Comparison of ENCODE assay signal across 29 cellular contexts in genomic region chr19:35792888-35793287, GRCh38.
"Had no signal": no experiment of that assay in that cellular context is flagged by ENCODE, and none has a peak within 500 bp of the region (broad histone marks: within the 10 kb centered on the region; RNA-seq: fewer than 3 reads in every experiment).

No MANE protein-coding gene starts in this region.

- H3K4me3 ChIP-seq: coronary artery, esophagus muscularis mucosa, gastrocnemius medialis, heart right ventricle had no signal

- H3K36me3 Mint-ChIP-seq: activated CD4-positive, alpha-beta memory T cell treated with anti-CD3 and anti-CD28 coated beads for 36 hours; activated CD8-positive, alpha-beta memory T cell treated with anti-CD3 and anti-CD28 coated beads, Interleukin-2, amount 10 ng/mL, durations not matched to agents 7 days and 5 days had no signal

- H3K9me3 ChIP-seq: esophagus muscularis mucosa, gastrocnemius medialis, heart right ventricle had no signal

- ATAC-seq: activated CD4-positive, alpha-beta T cell treated with anti-CD3 and anti-CD28 coated beads for 36 hours; activated CD8-positive, alpha-beta memory T cell treated with anti-CD3 and anti-CD28 coated beads, Interleukin-2, amount 10 ng/mL, durations not matched to agents 7 days and 5 days; activated CD8-positive, alpha-beta T cell treated with anti-CD3 and anti-CD28 coated beads, Interleukin-2, amount 10 ng/mL, durations not matched to agents 7 days and 5 days; effector memory CD8-positive, alpha-beta T cell; foreskin keratinocyte; gastrocnemius medialis; heart right ventricle had no signal

- DNase-seq: activated CD4-positive, alpha-beta memory T cell treated with anti-CD3 and anti-CD28 coated beads for 36 hours; activated CD4-positive, alpha-beta T cell treated with anti-CD3 and anti-CD28 coated beads for 36 hours; activated CD4-positive, alpha-beta T cell treated with anti-CD3 and anti-CD28 coated beads, Interleukin-2, amount 10 ng/mL, durations not matched to agents 24 days and 14 days; activated CD4-positive, CD25-positive, alpha-beta regulatory T cell; activated CD4-positive, CD25-positive, alpha-beta regulatory T cell treated with anti-CD3 and anti-CD28 coated beads, Interleukin-2, amount 50 U/mL, for 72 hours; activated CD8-positive, alpha-beta memory T cell treated with anti-CD3 and anti-CD28 coated beads, Interleukin-2, amount 10 ng/mL, durations not matched to agents 7 days and 5 days; activated CD8-positive, alpha-beta memory T cell treated with anti-CD3 and anti-CD28 coated beads, Interleukin-2, amount 50 U/mL, for 4 hours; activated CD8-positive, alpha-beta T cell treated with anti-CD3 and anti-CD28 coated beads, Interleukin-2, amount 10 ng/mL, durations not matched to agents 7 days and 5 days; activated effector memory CD4-positive, alpha-beta T cell treated with anti-CD3 and anti-CD28 coated beads, Interleukin-2, amount 50 U/mL, for 16 hours; activated naive CD4-positive, alpha-beta T cell treated with anti-CD3 and anti-CD28 coated beads for 36 hours; activated T-cell treated with anti-CD3 and anti-CD28 coated beads, Interleukin-2, amount 50 U/mL, for 1 hour; activated T-cell treated with anti-CD3 and anti-CD28 coated beads, Interleukin-2, amount 50 U/mL, for 48 hours; amniotic stem cell; anterior cingulate cortex; dermis blood vessel endothelial cell; effector CD4-positive, alpha-beta T cell; effector memory CD8-positive, alpha-beta T cell; erythroblast; foreskin keratinocyte; gastrocnemius medialis; heart right ventricle; T-helper 2 cell had no signal

- H3K4me1 ChIP-seq: foreskin keratinocyte, gastrocnemius medialis had no signal

- H3K27ac Mint-ChIP-seq: activated CD4-positive, alpha-beta memory T cell treated with anti-CD3 and anti-CD28 coated beads for 36 hours; activated CD4-positive, alpha-beta T cell treated with anti-CD3 and anti-CD28 coated beads for 36 hours; activated CD4-positive, alpha-beta T cell treated with anti-CD3 and anti-CD28 coated beads, Interleukin-2, amount 10 ng/mL, durations not matched to agents 24 days and 14 days; activated CD8-positive, alpha-beta memory T cell treated with anti-CD3 and anti-CD28 coated beads, Interleukin-2, amount 10 ng/mL, durations not matched to agents 7 days and 5 days; activated CD8-positive, alpha-beta T cell treated with anti-CD3 and anti-CD28 coated beads, Interleukin-2, amount 10 ng/mL, durations not matched to agents 7 days and 5 days; activated naive CD4-positive, alpha-beta T cell treated with anti-CD3 and anti-CD28 coated beads for 36 hours; activated naive CD8-positive, alpha-beta T cell; activated T-helper 1 cell treated with anti-CD3 and anti-CD28 coated beads, Interleukin-12 subunit alpha, Interleukin-12 subunit beta, Interleukin-2, Interleukin-4 antibody, amounts not matched to agents 30 ng/mL and 10 ng/mL and 1 ng/mL, durations not matched to agents 14 hours and 24 hours and 36 hours; activated T-helper 2 cell treated with anti-CD3 and anti-CD28 coated beads, Interferon-gamma antibody, Interleukin-2, Interleukin-4, amounts not matched to agents 10 μg/mL and 5 μg/mL and 100 μg/mL, durations not matched to agents 14 hours and 24 hours and 36 hours; effector memory CD8-positive, alpha-beta T cell had no signal

- H3K4me1 Mint-ChIP-seq: activated CD8-positive, alpha-beta memory T cell treated with anti-CD3 and anti-CD28 coated beads, Interleukin-2, amount 10 ng/mL, durations not matched to agents 7 days and 5 days had no signal

- H3K27ac ChIP-seq: brain microvascular endothelial cell, coronary artery, esophagus muscularis mucosa, foreskin keratinocyte, gastrocnemius medialis, heart right ventricle had no signal

- H3K36me3 ChIP-seq: brain microvascular endothelial cell, esophagus muscularis mucosa, gastrocnemius medialis, heart right ventricle had no signal

- H3K4me3 Mint-ChIP-seq: activated CD4-positive, alpha-beta memory T cell treated with anti-CD3 and anti-CD28 coated beads for 36 hours; activated CD4-positive, alpha-beta T cell treated with anti-CD3 and anti-CD28 coated beads for 36 hours; activated CD4-positive, alpha-beta T cell treated with anti-CD3 and anti-CD28 coated beads, Interleukin-2, amount 10 ng/mL, durations not matched to agents 24 days and 14 days; activated CD8-positive, alpha-beta memory T cell treated with anti-CD3 and anti-CD28 coated beads, Interleukin-2, amount 10 ng/mL, durations not matched to agents 7 days and 5 days; activated CD8-positive, alpha-beta T cell treated with anti-CD3 and anti-CD28 coated beads, Interleukin-2, amount 10 ng/mL, durations not matched to agents 7 days and 5 days; activated naive CD4-positive, alpha-beta T cell treated with anti-CD3 and anti-CD28 coated beads for 36 hours; activated naive CD8-positive, alpha-beta T cell; activated T-helper 1 cell treated with anti-CD3 and anti-CD28 coated beads, Interleukin-12 subunit alpha, Interleukin-12 subunit beta, Interleukin-2, Interleukin-4 antibody, amounts not matched to agents 30 ng/mL and 10 ng/mL and 1 ng/mL, durations not matched to agents 14 hours and 24 hours and 36 hours; central memory CD8-positive, alpha-beta T cell; effector memory CD8-positive, alpha-beta T cell had no signal

- H3K9me3 Mint-ChIP-seq: activated CD4-positive, alpha-beta memory T cell treated with anti-CD3 and anti-CD28 coated beads for 36 hours; activated CD4-positive, alpha-beta T cell treated with anti-CD3 and anti-CD28 coated beads, Interleukin-2, amount 10 ng/mL, durations not matched to agents 24 days and 14 days; activated naive CD4-positive, alpha-beta T cell treated with anti-CD3 and anti-CD28 coated beads for 36 hours; activated T-helper 1 cell treated with anti-CD3 and anti-CD28 coated beads, Interleukin-12 subunit alpha, Interleukin-12 subunit beta, Interleukin-2, Interleukin-4 antibody, amounts not matched to agents 30 ng/mL and 10 ng/mL and 1 ng/mL, durations not matched to agents 14 hours and 24 hours and 36 hours; activated T-helper 2 cell treated with anti-CD3 and anti-CD28 coated beads, Interferon-gamma antibody, Interleukin-2, Interleukin-4, amounts not matched to agents 10 μg/mL and 5 μg/mL and 100 μg/mL, durations not matched to agents 14 hours and 24 hours and 36 hours; central memory CD8-positive, alpha-beta T cell; effector memory CD8-positive, alpha-beta T cell had no signal
